In genomic region chr14:28375295-28375694, GRCh38 we compare ENCODE assay signal across 10 cellular contexts.
DNase-seq lines count a peak whose midpoint lies in the region; ATAC-seq and TF ChIP-seq lines count a peak whose summit lies in the region.
"Had no signal": no experiment of that assay in that cellular context is flagged by ENCODE, and none has a peak within 500 bp of the region (broad histone marks: within the 10 kb centered on the region; RNA-seq: fewer than 3 reads in every experiment).

No MANE protein-coding gene starts in this region.

- H3K4me3 ChIP-seq in MM.1S (ENCODE audit: low read length) (no peak overlapping the region), right lobe of liver (no peak overlapping the region)

- H3K4me2 ChIP-seq in MM.1S (ENCODE audit: low read depth, low read length), result no peak overlapping the region

- H3K9me3 ChIP-seq in MM.1S (replicated peaks; ENCODE audit: insufficient read depth, low read length), result no peaks in the 10 kb centered on the region
- H3K9me3 ChIP-seq in right lobe of liver, result no peaks in the 10 kb centered on the region

- no peaks in the 10 kb centered on the region for H3K9me2 ChIP-seq in MM.1S (replicated peaks; ENCODE audit: insufficient read depth, low read length)

- H3K36me3 ChIP-seq in MM.1S (replicated peaks; ENCODE audit: insufficient read depth, low read length), result no peaks in the 10 kb centered on the region
- no peaks in the 10 kb centered on the region for H3K36me3 ChIP-seq in right lobe of liver

- no peaks in the 10 kb centered on the region for H3F3A ChIP-seq in MM.1S (ENCODE audit: insufficient read depth, low read length)

- H3K36me3 Mint-ChIP-seq in activated T-cell treated with anti-CD3 and anti-CD28 coated beads, Interleukin-2, amount 50 U/mL, for 24 hours (ENCODE audit: low read depth), result no peaks in the 10 kb centered on the region

- no peak overlapping the region for H3K9ac ChIP-seq in MM.1S (ENCODE audit: low read length)

- H3K4me3 Mint-ChIP-seq in activated T-cell treated with anti-CD3 and anti-CD28 coated beads, Interleukin-2, amount 50 U/mL, for 24 hours, result no peak overlapping the region

- H3K27me3 ChIP-seq in MM.1S (replicated peaks; ENCODE audit: insufficient read depth, low read length) (no peaks in the 10 kb centered on the region), right lobe of liver (no peaks in the 10 kb centered on the region)

- peak; percentile 46 for DNase-seq in Daoy (ENCODE audit: low read depth)
- DNase-seq in MM.1S, result peak; percentile 19
- peak; percentile 46 for DNase-seq in astrocyte of the hippocampus (ENCODE audit: low read depth, low spot score)
- no peak for DNase-seq in right lobe of liver
- no peak for DNase-seq in activated T-cell treated with anti-CD3 and anti-CD28 coated beads, Interleukin-2, amount 50 U/mL, for 24 hours
- DNase-seq: effector memory CD4-positive, alpha-beta T cell; NCI-H2227 treated with DMSO at 0.1 percent for 48 hours had no signal

- H4K20me1 ChIP-seq in MM.1S (ENCODE audit: insufficient read depth, low read length), result no peaks in the 10 kb centered on the region

- intact Hi-C loops in right lobe of liver (cut with DNase I), result no loop called here

- TF ChIP-seq CTCF in MM.1S (IDR thresholded peaks at IDR 0.05; ENCODE audit: low read length) (peak; percentile 24), right lobe of liver (IDR thresholded peaks at IDR 0.05) (peak in 3 of 4 donors; percentile 5 to 40 (median 7))

- peak in 1 of 4 donors; percentile 28 for ATAC-seq in right lobe of liver
- no peak for ATAC-seq in HG02884 (IDR thresholded peaks at IDR 0.05; ENCODE audit: unreplicated experiment)
- ATAC-seq in activated CD4-positive, CD25-positive, alpha-beta regulatory T cell treated with anti-CD3 and anti-CD28 coated beads, Interleukin-2, amount 50 U/mL, for 24 hours, result no peak
- ATAC-seq in GM21515 (IDR thresholded peaks at IDR 0.05; ENCODE audit: unreplicated experiment), result no peak

- peaks cover 16% of the 10 kb centered on the region for H3K9me3 Mint-ChIP-seq in activated T-cell treated with anti-CD3 and anti-CD28 coated beads, Interleukin-2, amount 50 U/mL, for 24 hours

- H3K79me2 ChIP-seq in MM.1S (ENCODE audit: low read length), result no peaks in the 10 kb centered on the region

- H2AFZ ChIP-seq in MM.1S (ENCODE audit: low read length), result no peak overlapping the region

- no peaks in the 10 kb centered on the region for H3K27me3 Mint-ChIP-seq in activated T-cell treated with anti-CD3 and anti-CD28 coated beads, Interleukin-2, amount 50 U/mL, for 24 hours

- H3K27ac ChIP-seq in MM.1S (ENCODE audit: low read length) (no peak overlapping the region), right lobe of liver (no peak overlapping the region)

- no peaks in the 10 kb centered on the region for H3K4me1 Mint-ChIP-seq in activated T-cell treated with anti-CD3 and anti-CD28 coated beads, Interleukin-2, amount 50 U/mL, for 24 hours (ENCODE audit: low read depth)

- no peak overlapping the region for H3K27ac Mint-ChIP-seq in activated T-cell treated with anti-CD3 and anti-CD28 coated beads, Interleukin-2, amount 50 U/mL, for 24 hours

- no peaks in the 10 kb centered on the region for H3K4me1 ChIP-seq in MM.1S (ENCODE audit: low read length)
- H3K4me1 ChIP-seq in right lobe of liver, result no peaks in the 10 kb centered on the region

- no peak for TF ChIP-seq POLR2A in right lobe of liver (IDR thresholded peaks at IDR 0.05)

Comparison
In these comparisons a context has a peak if more than half of its experiments do, and no peak if none do; other contexts are left out.
1. DNase-seq: peak in Daoy (single experiment), MM.1S (single experiment) and astrocyte of the hippocampus (single experiment); none in right lobe of liver (0 of 3) and activated T-cell treated with anti-CD3 and anti-CD28 coated beads, Interleukin-2, amount 50 U/mL, for 24 hours (single experiment).